35 cellular contexts compared by ENCODE assay signal in the genomic region with DNA sequence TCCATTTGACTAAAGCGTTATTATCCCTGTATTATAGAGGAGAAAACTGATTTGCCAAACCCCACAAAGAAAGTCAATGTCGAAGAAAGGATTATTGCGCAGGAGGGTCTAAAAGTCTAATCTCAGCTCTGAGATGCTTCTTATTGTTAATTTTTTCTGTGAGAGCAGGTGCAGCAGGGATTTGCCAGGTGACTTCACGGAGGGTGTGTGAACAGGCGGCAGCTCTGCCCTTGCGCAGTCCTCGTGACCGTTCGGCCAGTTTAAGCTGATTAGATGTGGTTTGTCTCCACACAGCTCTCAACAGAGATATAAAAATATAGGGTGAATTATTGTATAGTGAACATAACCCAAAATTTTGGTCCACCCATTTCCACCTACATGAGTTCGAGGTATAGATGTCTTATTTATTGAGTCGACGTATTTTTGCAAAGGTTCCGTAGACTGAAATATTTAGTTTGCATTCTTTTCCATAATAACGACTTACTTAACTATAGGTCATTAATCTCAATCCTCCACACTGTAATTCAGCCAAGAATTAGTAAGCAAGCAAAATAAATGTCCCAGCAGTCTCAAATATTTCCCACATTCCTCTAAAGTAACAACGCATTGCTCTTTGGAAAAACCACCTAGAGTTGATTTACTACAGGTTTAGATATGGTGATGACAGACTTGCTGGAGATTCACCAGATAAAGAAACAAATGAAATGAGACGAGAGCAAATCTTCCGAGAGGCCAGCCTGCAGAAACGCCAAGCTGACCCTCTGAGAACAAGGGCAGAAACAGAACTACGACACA. TPM values are rescaled to one million over a fixed set of nuclear protein-coding genes. Genes with fewer than 3 reads are reported as not detected.
"Had no signal": no experiment of that assay in that cellular context is flagged by ENCODE, and none has a peak within 500 bp of the region (broad histone marks: within the 10 kb centered on the region; RNA-seq: fewer than 3 reads in every experiment).

No MANE protein-coding gene starts in this region.

- H3K4me3 Mint-ChIP-seq: activated B cell treated with CpG ODN at 0.5 μM for 24 hours; activated CD4-positive, alpha-beta memory T cell treated with anti-CD3 and anti-CD28 coated beads for 36 hours; activated naive CD4-positive, alpha-beta T cell treated with anti-CD3 and anti-CD28 coated beads for 36 hours; activated T-cell treated with anti-CD3 and anti-CD28 coated beads, Interleukin-2, amount 50 U/mL, for 4 hours; activated T-helper 1 cell treated with anti-CD3 and anti-CD28 coated beads, Interleukin-12 subunit alpha, Interleukin-12 subunit beta, Interleukin-2, Interleukin-4 antibody, amounts not matched to agents 30 ng/mL and 10 ng/mL and 1 ng/mL, durations not matched to agents 14 hours and 24 hours and 36 hours; T-helper 2 cell treated with Interferon-gamma antibody and Interleukin-4, amounts not matched to agents 5 μg/mL and 100 μg/mL, for 36 hours had no signal

- DNase-seq: activated B cell treated with CpG ODN at 0.5 μM for 24 hours; activated CD4-positive, alpha-beta memory T cell treated with anti-CD3 and anti-CD28 coated beads for 36 hours; activated CD4-positive, alpha-beta T cell treated with anti-CD3 and anti-CD28 coated beads for 4 hours; activated CD4-positive, alpha-beta T cell treated with anti-CD3 and anti-CD28 coated beads, Interleukin-2, amount 50 U/mL, for 1 hour; activated CD4-positive, CD25-positive, alpha-beta regulatory T cell treated with anti-CD3 and anti-CD28 coated beads, Interleukin-2, amount 50 U/mL, for 72 hours; activated CD8-positive, alpha-beta memory T cell treated with anti-CD3 and anti-CD28 coated beads, Interleukin-2, amount 50 U/mL, for 4 hours; activated gamma-delta T cell treated with Interleukin-2 at 50 U/mL for 16 hours; activated naive CD4-positive, alpha-beta T cell treated with anti-CD3 and anti-CD28 coated beads for 36 hours; activated T-cell treated with anti-CD3 and anti-CD28 coated beads for 4 hours; activated T-cell treated with anti-CD3 and anti-CD28 coated beads, Interleukin-2, amount 50 U/mL, for 4 hours; adrenal gland; anterior cingulate cortex; brain microvascular endothelial cell; central memory CD4-positive, alpha-beta T cell; NCI-H1092 treated with DMSO at 0.1 percent for 48 hours; NCI-H1417; NCI-H146; NCI-H187; NCI-H2029 treated with DMSO at 0.1 percent for 48 hours; NCI-H2107; NCI-H2171 treated with DMSO at 0.1 percent for 48 hours; NCI-H226; NCI-H446 treated with DMSO at 0.1 percent for 48 hours; NCI-H524 treated with DMSO at 0.1 percent for 48 hours; PC-9; SIG-M5 had no signal

- H3K27me3 Mint-ChIP-seq: activated B cell treated with CpG ODN at 0.5 μM for 24 hours; activated CD4-positive, alpha-beta memory T cell treated with anti-CD3 and anti-CD28 coated beads for 36 hours had no signal

- H3K36me3 ChIP-seq: adrenal gland, brain microvascular endothelial cell had no signal

- FAIRE-seq: RCC 7860, TTC549 had no signal

- H3K27ac ChIP-seq: adrenal gland, brain microvascular endothelial cell, PC-9, RWPE1, SK-N-MC had no signal

- H3K9me3 ChIP-seq: adrenal gland had no signal

- H3K27me3 ChIP-seq: adrenal gland, brain microvascular endothelial cell had no signal

- H3K4me2 ChIP-seq: PC-9 had no signal

- ATAC-seq: activated naive CD4-positive, alpha-beta T cell treated with anti-CD3 and anti-CD28 coated beads, Interleukin-2, amount 50 U/mL, for 72 hours; activated T-cell treated with anti-CD3 and anti-CD28 coated beads, Interleukin-2, amount 50 U/mL, for 4 hours; Right ventricle myocardium inferior had no signal

- H3K4me1 Mint-ChIP-seq: activated B cell treated with CpG ODN at 0.5 μM for 24 hours had no signal

- H3K36me3 Mint-ChIP-seq: activated CD4-positive, alpha-beta memory T cell treated with anti-CD3 and anti-CD28 coated beads for 36 hours; activated naive CD4-positive, alpha-beta T cell treated with anti-CD3 and anti-CD28 coated beads, Interleukin-2, amount 50 U/mL, for 72 hours had no signal

- H3K4me1 ChIP-seq: adrenal gland had no signal

- H2AFZ ChIP-seq: PC-9 had no signal

- H3K27ac Mint-ChIP-seq: activated B cell treated with CpG ODN at 0.5 μM for 24 hours; activated CD4-positive, alpha-beta memory T cell treated with anti-CD3 and anti-CD28 coated beads for 36 hours; activated naive CD4-positive, alpha-beta T cell treated with anti-CD3 and anti-CD28 coated beads for 36 hours; activated naive CD4-positive, alpha-beta T cell treated with anti-CD3 and anti-CD28 coated beads, Interleukin-2, amount 50 U/mL, for 72 hours; activated T-helper 1 cell treated with anti-CD3 and anti-CD28 coated beads, Interleukin-12 subunit alpha, Interleukin-12 subunit beta, Interleukin-2, Interleukin-4 antibody, amounts not matched to agents 30 ng/mL and 10 ng/mL and 1 ng/mL, durations not matched to agents 14 hours and 24 hours and 36 hours; T-helper 2 cell treated with Interferon-gamma antibody and Interleukin-4, amounts not matched to agents 5 μg/mL and 100 μg/mL, for 36 hours had no signal

- H3K9me3 Mint-ChIP-seq: activated naive CD4-positive, alpha-beta T cell treated with anti-CD3 and anti-CD28 coated beads for 36 hours; activated T-cell treated with anti-CD3 and anti-CD28 coated beads, Interleukin-2, amount 50 U/mL, for 4 hours had no signal

- H3K4me3 ChIP-seq: adrenal gland, PC-9, SK-N-MC had no signal

RNA-seq across cellular contexts. Expression of gene TENM3, which starts 28.7 kb away (rescaled TPM):
- total RNA-seq: activated B cell treated with CpG ODN at 0.5 μM for 24 hours; activated CD4-positive, alpha-beta memory T cell treated with anti-CD3 and anti-CD28 coated beads for 36 hours; activated naive CD4-positive, alpha-beta T cell treated with anti-CD3 and anti-CD28 coated beads for 36 hours; activated naive CD4-positive, alpha-beta T cell treated with anti-CD3 and anti-CD28 coated beads, Interleukin-2, amount 50 U/mL, for 72 hours; activated T-helper 1 cell treated with anti-CD3 and anti-CD28 coated beads, Interleukin-12 subunit alpha, Interleukin-12 subunit beta, Interleukin-2, Interleukin-4 antibody, amounts not matched to agents 30 ng/mL and 10 ng/mL and 1 ng/mL, durations not matched to agents 14 hours and 24 hours and 36 hours; PC-9; T-helper 1 cell treated with Interleukin-12 subunit alpha and Interleukin-12 subunit beta and Interleukin-4 antibody, amounts not matched to agents 30 ng/mL and 1 ng/mL, for 36 hours had no signal
